Comparison of ENCODE assay signal across 22 cellular contexts in the genomic region with DNA sequence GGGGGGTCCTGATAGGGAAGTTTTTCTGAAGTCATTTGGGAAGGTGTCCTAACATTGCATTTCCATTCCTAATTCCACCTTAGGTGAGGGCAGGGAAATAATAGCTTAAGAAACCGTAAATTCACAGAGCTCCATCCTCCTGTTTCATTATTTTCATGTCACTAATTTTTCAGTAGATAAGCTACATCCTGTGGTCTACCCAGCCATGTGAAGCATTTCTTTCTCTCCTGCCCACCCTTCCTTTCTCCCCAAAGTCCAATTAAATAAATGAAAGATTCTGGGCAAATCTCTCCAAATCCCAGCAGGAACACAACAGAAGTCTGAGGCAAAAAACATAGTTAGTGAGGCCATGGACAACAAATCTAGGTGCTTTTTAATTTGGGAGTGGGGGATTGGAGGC.
DNase-seq lines count a peak whose midpoint lies in the region; ATAC-seq, FAIRE-seq and TF ChIP-seq lines count a peak whose summit lies in the region.
"Had no signal": no experiment of that assay in that cellular context is flagged by ENCODE, and none has a peak within 500 bp of the region (broad histone marks: within the 10 kb centered on the region; RNA-seq: fewer than 3 reads in every experiment).

No MANE protein-coding gene starts in this region.

- H3K27ac ChIP-seq in astrocyte (ENCODE audit: low read depth, low read length) (no peak overlapping the region), endodermal cell (ENCODE audit: low read depth, low read length) (peak overlapping the region; percentile 87), neural progenitor cell (peak overlapping the region; percentile 90)
- H3K27ac ChIP-seq: PC-9, SK-N-MC had no signal

- H3K4me1 ChIP-seq in astrocyte (ENCODE audit: insufficient read depth, low read length) = peaks cover 4% of the 10 kb centered on the region
- H3K4me1 ChIP-seq in endodermal cell (ENCODE audit: control insufficient read depth, insufficient read depth, low read length) = peaks cover 7% of the 10 kb centered on the region
- peaks cover 38% of the 10 kb centered on the region for H3K4me1 ChIP-seq in neural progenitor cell

- H4K20me1 ChIP-seq in astrocyte (ENCODE audit: insufficient read depth, low read length) = no peaks in the 10 kb centered on the region
- H4K20me1 ChIP-seq in neural progenitor cell (ENCODE audit: low read depth) = no peaks in the 10 kb centered on the region

- H3K4me3 Mint-ChIP-seq in astrocyte (ENCODE audit: unreplicated experiment) = peak overlapping the region; percentile 17
- no peak overlapping the region for H3K4me3 Mint-ChIP-seq in endodermal cell
- H3K4me3 Mint-ChIP-seq in neural progenitor cell = no peak overlapping the region
- no peak overlapping the region for H3K4me3 Mint-ChIP-seq in T-helper 17 cell
- H3K4me3 Mint-ChIP-seq: CD14-positive monocyte had no signal

- H3K9me3 ChIP-seq in astrocyte (ENCODE audit: insufficient read depth, low read depth, low read length) (no peaks in the 10 kb centered on the region), endodermal cell (ENCODE audit: control insufficient read depth, low read length) (no peaks in the 10 kb centered on the region), neural progenitor cell (ENCODE audit: low read depth) (no peaks in the 10 kb centered on the region), T-helper 17 cell (ENCODE audit: control insufficient read depth, low read length, poor library complexity, severe bottlenecking) (no peaks in the 10 kb centered on the region)
- H3K9me3 ChIP-seq: MG63 had no signal

- H3K4me3 ChIP-seq in AG10803 (ENCODE audit: low read length) (no peak overlapping the region), astrocyte (ENCODE audit: insufficient read depth, low read depth, low read length) (no peak overlapping the region), endodermal cell (ENCODE audit: low read length) (no peak overlapping the region), neural progenitor cell (peak overlapping the region; percentile 2)
- H3K4me3 ChIP-seq: K562, MG63, PC-9, SK-N-MC had no signal

- H3K27me3 ChIP-seq in astrocyte (ENCODE audit: insufficient read depth, low read length) = no peaks in the 10 kb centered on the region
- no peaks in the 10 kb centered on the region for H3K27me3 ChIP-seq in endodermal cell (ENCODE audit: control insufficient read depth, insufficient read depth, low read length, poor library complexity, severe bottlenecking)
- no peaks in the 10 kb centered on the region for H3K27me3 ChIP-seq in neural progenitor cell
- H3K27me3 ChIP-seq: MG63 had no signal

- peak overlapping the region; percentile 78 for H3K27ac Mint-ChIP-seq in astrocyte (ENCODE audit: unreplicated experiment)
- H3K27ac Mint-ChIP-seq in endodermal cell = peak overlapping the region; percentile 2
- H3K27ac Mint-ChIP-seq in neural progenitor cell = peak overlapping the region; percentile 25
- no peak overlapping the region for H3K27ac Mint-ChIP-seq in T-helper 17 cell
- H3K27ac Mint-ChIP-seq: CD14-positive monocyte had no signal

- H3K79me2 ChIP-seq in astrocyte (ENCODE audit: insufficient read depth, low read length) = no peaks in the 10 kb centered on the region
- H3K79me2 ChIP-seq in neural progenitor cell (ENCODE audit: low read depth) = no peaks in the 10 kb centered on the region

- TF ChIP-seq CTCF in AG10803 (conservative IDR thresholded peaks at IDR 0.05; ENCODE audit: low read length) (no peak), astrocyte (IDR thresholded peaks at IDR 0.05; ENCODE audit: insufficient read depth, low read depth, low read length) (no peak), endodermal cell (conservative IDR thresholded peaks at IDR 0.05) (no peak), neural progenitor cell (IDR thresholded peaks at IDR 0.05) (no peak)

- H3K4me1 Mint-ChIP-seq in astrocyte (ENCODE audit: low read depth, unreplicated experiment) (peaks cover 20% of the 10 kb centered on the region), endodermal cell (peaks cover 16% of the 10 kb centered on the region), neural progenitor cell (peaks cover 20% of the 10 kb centered on the region), T-helper 17 cell (peaks cover 3% of the 10 kb centered on the region)

- 93% methylated on average over 1 of the region's 1 CpG; no CpG with 5 or more reads in 1 of the 2 experiments for WGBS in endodermal cell (ENCODE audit: insufficient coverage in 1 of 2, insufficient read length in 1 of 2), 2 experiments

- H3F3A ChIP-seq in neural progenitor cell (ENCODE audit: low read depth) = peaks cover 21% of the 10 kb centered on the region

- H3K36me3 ChIP-seq in astrocyte (ENCODE audit: insufficient read depth, low read length) (no peaks in the 10 kb centered on the region), endodermal cell (ENCODE audit: control insufficient read depth, insufficient read depth, low read length) (no peaks in the 10 kb centered on the region), neural progenitor cell (no peaks in the 10 kb centered on the region)

- H3K9me3 Mint-ChIP-seq in astrocyte (ENCODE audit: unreplicated experiment) = no peaks in the 10 kb centered on the region
- no peaks in the 10 kb centered on the region for H3K9me3 Mint-ChIP-seq in endodermal cell
- no peaks in the 10 kb centered on the region for H3K9me3 Mint-ChIP-seq in neural progenitor cell

- H3K36me3 Mint-ChIP-seq in astrocyte (ENCODE audit: low read depth, unreplicated experiment) (peaks cover 4% of the 10 kb centered on the region), endodermal cell (ENCODE audit: low read depth) (peaks cover 6% of the 10 kb centered on the region), neural progenitor cell (peaks cover 2% of the 10 kb centered on the region), T-helper 17 cell (ENCODE audit: low read depth) (no peaks in the 10 kb centered on the region)

- no peak overlapping the region for H3K9ac ChIP-seq in astrocyte (ENCODE audit: low read length)
- H3K9ac ChIP-seq in endodermal cell (ENCODE audit: extremely low read depth, low read length, poor library complexity, severe bottlenecking) = no peak overlapping the region
- H3K9ac ChIP-seq in neural progenitor cell = no peak overlapping the region

- peak overlapping the region; percentile 4 for H3K4me2 ChIP-seq in astrocyte (ENCODE audit: low read length)
- H3K4me2 ChIP-seq in neural progenitor cell = peak overlapping the region; percentile 67
- H3K4me2 ChIP-seq: PC-9 had no signal

- DNase-seq in AG10803 (ENCODE audit: low read depth) (peak; percentile 19), astrocyte (ENCODE audit: low read depth) (peak; percentile 55), endodermal cell (no peak), neural progenitor cell (ENCODE audit: low spot score) (no peak), T-helper 17 cell (no peak), AG08396 (ENCODE audit: low spot score) (no peak), HCEC 1CT (no peak)
- DNase-seq: 8988T, EL, GF-D8, MG63, NCI-H1436, NCI-H1930, NCI-H510A, PC-9, RPMI8226, SHP77 had no signal

- H2AFZ ChIP-seq in astrocyte (ENCODE audit: low read depth, low read length) (no peak overlapping the region), neural progenitor cell (replicated peaks) (no peak overlapping the region)
- H2AFZ ChIP-seq: PC-9 had no signal

- no peak for FAIRE-seq in astrocyte (lab: Jason Lieb, UNC)
- FAIRE-seq: HepG2, K562 had no signal

- ATAC-seq in T-helper 17 cell = no peak
- no peak for ATAC-seq in HG03460 (IDR thresholded peaks at IDR 0.05; ENCODE audit: unreplicated experiment)
- ATAC-seq: HepG2, K562 had no signal

- H3K27me3 Mint-ChIP-seq in astrocyte (ENCODE audit: low read depth, unreplicated experiment) (no peaks in the 10 kb centered on the region), endodermal cell (ENCODE audit: insufficient read depth) (no peaks in the 10 kb centered on the region), neural progenitor cell (ENCODE audit: insufficient read depth, low read depth) (no peaks in the 10 kb centered on the region), T-helper 17 cell (no peaks in the 10 kb centered on the region)

Comparison
In these comparisons a context has a peak if more than half of its experiments do, and no peak if none do; other contexts are left out.
1. DNase-seq: peak in AG10803 (single experiment) and astrocyte (single experiment); none in endodermal cell (single experiment), neural progenitor cell (single experiment), T-helper 17 cell (0 of 3), AG08396 (single experiment) and HCEC 1CT (single experiment).